ENCODE assay signal across 8 cellular contexts in the genomic region with DNA sequence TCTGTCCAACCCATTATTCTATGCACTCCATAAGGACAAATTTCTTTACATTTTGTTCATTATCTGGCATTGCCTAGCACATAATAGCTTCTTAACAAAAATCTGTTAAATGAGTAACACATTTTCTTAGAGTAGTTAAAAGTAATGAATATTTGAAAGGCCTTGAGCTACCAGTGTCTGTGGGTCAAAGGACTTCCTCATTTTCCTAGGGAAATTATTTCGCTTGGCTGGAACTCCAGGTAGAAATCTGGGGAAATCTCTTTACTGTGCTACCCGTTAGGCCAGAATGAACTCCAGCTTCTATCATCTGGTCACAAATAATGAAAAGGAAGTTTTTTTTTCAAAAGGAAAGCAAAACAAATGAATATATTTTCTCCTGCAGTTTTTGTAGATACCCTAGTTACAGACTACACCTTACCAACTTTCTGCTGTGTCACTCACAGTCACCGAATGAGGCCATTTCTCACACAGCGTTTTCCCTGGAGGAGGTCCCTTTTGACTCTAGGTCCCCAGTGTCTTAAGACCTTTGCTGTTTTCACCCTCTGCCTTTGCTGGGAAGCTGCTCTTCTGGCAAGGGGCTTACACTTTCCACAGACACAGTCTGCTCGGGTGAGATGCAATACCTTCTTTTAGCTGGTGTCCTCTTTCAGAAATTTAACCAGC. TPM values are rescaled to one million over a fixed set of nuclear protein-coding genes. Genes with fewer than 3 reads are reported as not detected.
A peak's percentile ranks its signal among the peaks of the same experiment; 100 is the strongest.
DNase-seq lines count a peak whose midpoint lies in the region; ATAC-seq and TF ChIP-seq lines count a peak whose summit lies in the region.

No MANE protein-coding gene starts in this region.

- H3K4me1 ChIP-seq in tibial artery = peaks cover 0 to 14% (median 7%) of the 10 kb centered on the region in 4 donors

- intact Hi-C loops in tibial artery (cut with DNase I; ENCODE audit: low total_unique reads) = no loop called here

- H3K36me3 ChIP-seq in BJ (ENCODE audit: control insufficient read depth, insufficient read depth, low read length) (no peaks in the 10 kb centered on the region), tibial artery (peaks cover 34 to 37% (median 36%) of the 10 kb centered on the region in 3 donors)

- DNase-seq in BJ (ENCODE audit: low read depth) = no peak
- peak; percentile 61 for DNase-seq in NOMO-1 treated with dmso at 0.1 percent for 144 hours (lab: John Stamatoyannopoulos, UW; ENCODE audit: unreplicated experiment)
- DNase-seq in fibroblast of the aortic adventitia (ENCODE audit: low read depth) = no peak
- no peak for DNase-seq in tibial artery
- DNase-seq in germinal center (ENCODE audit: low spot score) = no peak
- DNase-seq in amygdala (lab: John Stamatoyannopoulos, UW) = no peak
- DNase-seq in putamen (ENCODE audit: low spot score) = no peak

- CTCF ChIA-PET in BJ (lab: Yijun Ruan, JAX) = no interaction called here

- H3K27ac ChIP-seq in tibial artery = peak overlapping the region in 1 of 2 donors; percentile 39

- H3K27me3 ChIP-seq in BJ (ENCODE audit: control insufficient read depth, insufficient read depth, low read length) = no peaks in the 10 kb centered on the region
- no peaks in the 10 kb centered on the region for H3K27me3 ChIP-seq in tibial artery

- H3K4me3 ChIP-seq in BJ (ENCODE audit: low read depth, low read length) (peak overlapping the region; percentile 30), fibroblast of the aortic adventitia (ENCODE audit: low read depth, low read length) (peak overlapping the region; percentile 69), tibial artery (peak overlapping the region; percentile 42 to 55)

- no peaks in the 10 kb centered on the region for H3K9me3 ChIP-seq in tibial artery

- TF ChIP-seq CTCF in BJ (IDR thresholded peaks at IDR 0.05; ENCODE audit: insufficient read depth, low read depth, low read length) = no peak
- TF ChIP-seq CTCF in fibroblast of the aortic adventitia (IDR thresholded peaks at IDR 0.05; ENCODE audit: insufficient read depth, low read length) = no peak
- TF ChIP-seq CTCF in tibial artery (IDR thresholded peaks at IDR 0.05) = no peak

- POLR2A ChIA-PET in BJ (lab: Charles Lee) = no interaction called here

- peak; percentile 44 for ATAC-seq in GM19463 (IDR thresholded peaks at IDR 0.05; ENCODE audit: unreplicated experiment)

RNA-seq across cellular contexts. Expression of gene SAMD9L, which starts 1.6 kb away (rescaled TPM):
- polyA plus RNA-seq in BJ (2011; rRNA removed) = 2.0 and 4.8 TPM in 2 replicates
- 1.9 and 2.5 TPM in 2 replicates for polyA minus RNA-seq in BJ (2011; rRNA and poly(A)+ RNA removed)
- 22.6 and 39.4 TPM in 2 replicates for total RNA-seq in fibroblast of the aortic adventitia (ENCODE audit: low replicate concordance)

RNA-seq across cellular contexts. Expression of gene SAMD9, which starts 28.8 kb away (rescaled TPM):
- polyA plus RNA-seq in BJ (2011; rRNA removed) = 2.8 and 6.8 TPM in 2 replicates
- 3.3 and 4.1 TPM in 2 replicates for polyA minus RNA-seq in BJ (2011; rRNA and poly(A)+ RNA removed)
- total RNA-seq in fibroblast of the aortic adventitia (ENCODE audit: low replicate concordance) = 18.3 and 57.5 TPM in 2 replicates
